10 cellular contexts compared by ENCODE assay signal in the genomic region with DNA sequence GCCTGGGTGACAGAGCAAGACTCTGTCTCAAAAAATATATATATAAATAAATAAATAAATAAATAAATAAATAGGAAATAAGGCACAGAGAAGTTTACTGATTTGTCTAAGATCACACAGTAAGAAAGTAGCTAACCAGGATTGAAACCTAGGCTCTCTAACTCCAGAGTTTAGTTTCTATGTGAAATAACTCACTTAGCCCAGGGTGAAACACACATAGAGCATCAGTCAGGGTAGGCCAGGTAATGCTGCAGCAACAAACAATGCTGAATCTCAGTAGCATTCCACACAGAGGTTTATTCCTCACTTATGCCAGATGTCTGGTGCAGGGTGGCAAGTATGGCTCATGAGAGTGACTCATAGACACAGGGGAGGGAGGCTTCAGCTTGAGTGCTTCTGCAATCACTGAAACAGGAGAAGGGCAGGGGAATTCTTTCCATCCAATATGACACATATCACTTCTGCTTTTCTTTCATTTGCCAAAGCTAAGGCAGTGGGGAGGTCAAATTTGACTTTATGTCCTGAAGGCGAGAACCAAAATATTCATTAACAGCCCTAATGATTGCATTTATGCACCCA. TPM values are rescaled to one million over a fixed set of nuclear protein-coding genes. Genes with fewer than 3 reads are reported as not detected.
DNase-seq lines count a peak whose midpoint lies in the region; ATAC-seq and TF ChIP-seq lines count a peak whose summit lies in the region.
"Had no signal": no experiment of that assay in that cellular context is flagged by ENCODE, and none has a peak within 500 bp of the region (broad histone marks: within the 10 kb centered on the region; RNA-seq: fewer than 3 reads in every experiment).

No MANE protein-coding gene starts in this region.

- H3K9me3 Mint-ChIP-seq in CD4-positive, alpha-beta T cell, result no peaks in the 10 kb centered on the region
- H3K9me3 Mint-ChIP-seq: central memory CD8-positive, alpha-beta T cell had no signal

- no peak overlapping the region for H3K27ac ChIP-seq in CD4-positive, alpha-beta T cell (ENCODE audit: low read depth, low read length)
- H3K27ac ChIP-seq: right lobe of liver had no signal

- no peak overlapping the region for H3K27ac Mint-ChIP-seq in CD4-positive, alpha-beta T cell

- TF ChIP-seq CTCF in choroid plexus epithelial cell (conservative IDR thresholded peaks at IDR 0.05; ENCODE audit: low read depth, low read length) (no peak), GM10266 (IDR thresholded peaks at IDR 0.05; ENCODE audit: control insufficient read depth, insufficient read depth, low read depth, missing control alignments) (no peak)
- TF ChIP-seq CTCF in CD4-positive, alpha-beta T cell (IDR thresholded peaks at IDR 0.05), result no peak

- H3K4me3 ChIP-seq in MG63, result no peak overlapping the region
- H3K4me3 ChIP-seq in choroid plexus epithelial cell (ENCODE audit: low read depth, low read length), result no peak overlapping the region
- H3K4me3 ChIP-seq: right lobe of liver had no signal

- no peak overlapping the region for H3K4me3 Mint-ChIP-seq in CD4-positive, alpha-beta T cell
- H3K4me3 Mint-ChIP-seq: central memory CD8-positive, alpha-beta T cell had no signal

- H3K36me3 ChIP-seq in MG63, result no peaks in the 10 kb centered on the region
- H3K36me3 ChIP-seq: right lobe of liver had no signal

- peak; percentile 73 for ATAC-seq in GM18858 (IDR thresholded peaks at IDR 0.05; ENCODE audit: unreplicated experiment)
- ATAC-seq in HG03097 (IDR thresholded peaks at IDR 0.05; ENCODE audit: low FRiP score, unreplicated experiment), result no peak
- ATAC-seq in CD4-positive, alpha-beta T cell (ENCODE audit: poor library complexity), result no peak

- CTCF ChIA-PET in CD4-positive, alpha-beta T cell (lab: Charles Lee), result no interaction called here

- intact Hi-C loops in CD4-positive, alpha-beta T cell (cut with DNase I, micrococcal nuclease), result no loop called here

- DNase-seq in A172 (ENCODE audit: low spot score), result peak; percentile 59
- peak; percentile 73 for DNase-seq in MG63
- DNase-seq in choroid plexus epithelial cell (ENCODE audit: low read depth), result peak; percentile 84
- no peak for DNase-seq in GM10266 (ENCODE audit: extremely low spot score)
- no peak for DNase-seq in CD4-positive, alpha-beta T cell
- no peak for DNase-seq in NK-92 (lab: John Stamatoyannopoulos, UW; ENCODE audit: unreplicated experiment)
- DNase-seq: right lobe of liver had no signal

- H3K9me3 ChIP-seq in MG63, result no peaks in the 10 kb centered on the region
- H3K9me3 ChIP-seq in CD4-positive, alpha-beta T cell (ENCODE audit: control insufficient read depth, low read length), result no peaks in the 10 kb centered on the region
- H3K9me3 ChIP-seq: right lobe of liver had no signal

- H3K4me1 Mint-ChIP-seq in CD4-positive, alpha-beta T cell (ENCODE audit: low read depth), result peaks cover 8% of the 10 kb centered on the region
- H3K4me1 Mint-ChIP-seq: central memory CD8-positive, alpha-beta T cell had no signal

- no peaks in the 10 kb centered on the region for H3K36me3 Mint-ChIP-seq in CD4-positive, alpha-beta T cell (ENCODE audit: low read depth)

- no peaks in the 10 kb centered on the region for H3K27me3 Mint-ChIP-seq in CD4-positive, alpha-beta T cell
- H3K27me3 Mint-ChIP-seq: central memory CD8-positive, alpha-beta T cell had no signal

- POLR2A ChIA-PET in CD4-positive, alpha-beta T cell (lab: Charles Lee), result no interaction called here

- H3K27me3 ChIP-seq in MG63, result no peaks in the 10 kb centered on the region
- H3K27me3 ChIP-seq in CD4-positive, alpha-beta T cell (ENCODE audit: control insufficient read depth, insufficient read depth, low read length), result no peaks in the 10 kb centered on the region
- H3K27me3 ChIP-seq: right lobe of liver had no signal

RNA-seq across cellular contexts. Expression of gene KANK4, which starts 37.1 kb away (rescaled TPM):
- 0.09 TPM in 1 of 2 replicates, not detected in the other for total RNA-seq in A172 (2014; rRNA removed; shearing (Covaris generic))
- not detected in 2 replicates for total RNA-seq in MG63 (2014; rRNA removed; shearing (Covaris generic); ENCODE audit: low replicate concordance)
- not detected for total RNA-seq in CD4-positive, alpha-beta T cell

Comparison
In these comparisons a context has a peak if more than half of its experiments do, and no peak if none do; other contexts are left out.
1. DNase-seq: peak in A172 (single experiment), MG63 (single experiment) and choroid plexus epithelial cell (single experiment); none in GM10266 (single experiment), CD4-positive, alpha-beta T cell (0 of 10) and NK-92 (single experiment).